Comparison of ENCODE assay signal across 2 cellular contexts in genomic region chr10:45409347-45409746, GRCh38. TPM values are rescaled to one million over a fixed set of nuclear protein-coding genes. Genes with fewer than 3 reads are reported as not detected.
"Had no signal": no experiment of that assay in that cellular context is flagged by ENCODE, and none has a peak within 500 bp of the region (broad histone marks: within the 10 kb centered on the region; RNA-seq: fewer than 3 reads in every experiment).

No MANE protein-coding gene starts in this region.

RNA-seq across cellular contexts. Expression of gene ALOX5, which starts 35.3 kb away (rescaled TPM):
- total RNA-seq: neural crest cell, osteoblast had no signal
